In the genomic region with DNA sequence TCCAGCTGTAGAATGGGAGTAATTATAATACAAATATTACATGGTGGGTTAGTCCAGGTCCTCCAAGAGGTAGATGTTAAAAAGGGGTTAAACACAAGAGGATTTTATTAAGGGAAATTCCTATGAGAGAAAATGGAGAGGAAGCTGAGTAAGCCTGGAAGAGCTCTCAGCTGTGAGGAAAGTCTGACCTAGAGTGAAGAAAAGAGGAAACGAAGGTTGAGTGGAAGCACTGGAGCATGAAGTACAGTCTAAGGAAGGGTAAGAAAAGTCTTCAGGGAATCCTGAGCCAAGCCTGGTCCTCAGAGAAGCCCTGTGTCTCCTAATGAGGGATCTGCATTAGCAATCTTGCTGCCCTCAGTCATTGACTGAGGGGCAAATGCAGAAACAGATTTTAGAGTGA, we compare ENCODE assay signal across 16 cellular contexts.
DNase-seq lines count a peak whose midpoint lies in the region; ATAC-seq lines count a peak whose summit lies in the region.
"Had no signal": no experiment of that assay in that cellular context is flagged by ENCODE, and none has a peak within 500 bp of the region (broad histone marks: within the 10 kb centered on the region; RNA-seq: fewer than 3 reads in every experiment).

No MANE protein-coding gene starts in this region.

- no peak overlapping the region for H3K4me3 Mint-ChIP-seq in activated CD4-positive, alpha-beta T cell treated with anti-CD3 and anti-CD28 coated beads, Interleukin-2, amount 10 ng/mL, durations not matched to agents 7 days and 5 days
- H3K4me3 Mint-ChIP-seq: activated naive CD4-positive, alpha-beta T cell treated with anti-CD3 and anti-CD28 coated beads, Interleukin-2, amount 50 U/mL, for 24 hours; stimulated activated naive CD8-positive, alpha-beta T cell treated with anti-CD3 and anti-CD28 coated beads, Interleukin-15, Interleukin-2, amounts not matched to agents 100 ng/mL and 50 ng/mL, for 24 hours had no signal

- H3K9me3 ChIP-seq in HAP-1: no peaks in the 10 kb centered on the region
- H3K9me3 ChIP-seq: gastrocnemius medialis had no signal

- H3K36me3 Mint-ChIP-seq in activated CD4-positive, alpha-beta T cell treated with anti-CD3 and anti-CD28 coated beads, Interleukin-2, amount 10 ng/mL, durations not matched to agents 7 days and 5 days (ENCODE audit: low read depth): no peaks in the 10 kb centered on the region
- H3K36me3 Mint-ChIP-seq: activated naive CD4-positive, alpha-beta T cell treated with anti-CD3 and anti-CD28 coated beads, Interleukin-2, amount 50 U/mL, for 24 hours had no signal

- CTCF ChIA-PET in activated CD4-positive, alpha-beta T cell treated with anti-CD3 and anti-CD28 coated beads, Interleukin-2, amount 10 ng/mL, durations not matched to agents 7 days and 5 days (lab: Charles Lee): no interaction called here

- H3K27me3 Mint-ChIP-seq in activated CD4-positive, alpha-beta T cell treated with anti-CD3 and anti-CD28 coated beads, Interleukin-2, amount 10 ng/mL, durations not matched to agents 7 days and 5 days: no peaks in the 10 kb centered on the region
- H3K27me3 Mint-ChIP-seq: activated naive CD4-positive, alpha-beta T cell treated with anti-CD3 and anti-CD28 coated beads, Interleukin-2, amount 50 U/mL, for 24 hours; stimulated activated naive CD8-positive, alpha-beta T cell treated with anti-CD3 and anti-CD28 coated beads, Interleukin-15, Interleukin-2, amounts not matched to agents 100 ng/mL and 50 ng/mL, for 24 hours had no signal

- H3K4me1 Mint-ChIP-seq in activated CD4-positive, alpha-beta T cell treated with anti-CD3 and anti-CD28 coated beads, Interleukin-2, amount 10 ng/mL, durations not matched to agents 7 days and 5 days: no peaks in the 10 kb centered on the region
- H3K4me1 Mint-ChIP-seq: activated naive CD4-positive, alpha-beta T cell treated with anti-CD3 and anti-CD28 coated beads, Interleukin-2, amount 50 U/mL, for 24 hours had no signal

- POLR2A ChIA-PET in activated CD4-positive, alpha-beta T cell treated with anti-CD3 and anti-CD28 coated beads, Interleukin-2, amount 10 ng/mL, durations not matched to agents 7 days and 5 days (lab: Charles Lee): no interaction called here

- H3K4me3 ChIP-seq in HAP-1: no peak overlapping the region
- H3K4me3 ChIP-seq: gastrocnemius medialis, lung had no signal

- DNase-seq in ACHN (peak; percentile 2), SKM-1 (lab: John Stamatoyannopoulos, UW; ENCODE audit: unreplicated experiment) (peak; percentile 24), globus pallidus (ENCODE audit: low spot score) (no peak), pons (ENCODE audit: low spot score) (no peak), HAP-1 (ENCODE audit: low spot score in 2 of 2) (no peak)
- DNase-seq in activated CD4-positive, alpha-beta T cell treated with anti-CD3 and anti-CD28 coated beads, Interleukin-2, amount 10 ng/mL, durations not matched to agents 7 days and 5 days: no peak
- DNase-seq: activated CD4-positive, alpha-beta T cell treated with anti-CD3 and anti-CD28 coated beads, Interleukin-2, amount 50 U/mL, for 4 hours; gastrocnemius medialis; NCI-H748 treated with DMSO at 0.1 percent for 48 hours; stimulated activated CD4-positive, alpha-beta T cell treated with anti-CD3 and anti-CD28 coated beads, Interleukin-2, amount 100 ng/mL, for 48 hours had no signal

- no peaks in the 10 kb centered on the region for H3K4me1 ChIP-seq in HAP-1
- H3K4me1 ChIP-seq: gastrocnemius medialis, parathyroid adenoma had no signal

- no peaks in the 10 kb centered on the region for H3K36me3 ChIP-seq in HAP-1 (replicated peaks)
- H3K36me3 ChIP-seq: gastrocnemius medialis had no signal

- H3K9me3 Mint-ChIP-seq in activated CD4-positive, alpha-beta T cell treated with anti-CD3 and anti-CD28 coated beads, Interleukin-2, amount 10 ng/mL, durations not matched to agents 7 days and 5 days: peaks cover 3% of the 10 kb centered on the region
- H3K9me3 Mint-ChIP-seq: stimulated activated naive CD8-positive, alpha-beta T cell treated with anti-CD3 and anti-CD28 coated beads, Interleukin-15, Interleukin-2, amounts not matched to agents 100 ng/mL and 50 ng/mL, for 24 hours had no signal

- no peaks in the 10 kb centered on the region for H3K27me3 ChIP-seq in HAP-1 (ENCODE audit: low read depth)
- H3K27me3 ChIP-seq: gastrocnemius medialis had no signal

- in situ Hi-C loops in ACHN (cut with HindIII; ENCODE audit: low pct_ligation_motif_present, low pct_unique_long_range_greater_than_20kb, low sequenced_read_pairs): no loop called here
- in situ Hi-C loops in HAP-1 (cut with MboI; ENCODE audit: low sequenced_read_pairs): no loop called here

- no peak overlapping the region for H3K27ac Mint-ChIP-seq in activated CD4-positive, alpha-beta T cell treated with anti-CD3 and anti-CD28 coated beads, Interleukin-2, amount 10 ng/mL, durations not matched to agents 7 days and 5 days
- H3K27ac Mint-ChIP-seq: activated naive CD4-positive, alpha-beta T cell treated with anti-CD3 and anti-CD28 coated beads, Interleukin-2, amount 50 U/mL, for 24 hours; stimulated activated naive CD8-positive, alpha-beta T cell treated with anti-CD3 and anti-CD28 coated beads, Interleukin-15, Interleukin-2, amounts not matched to agents 100 ng/mL and 50 ng/mL, for 24 hours had no signal

- peak; percentile 64 for ATAC-seq in GM19455 (IDR thresholded peaks at IDR 0.05; ENCODE audit: unreplicated experiment)
- peak; percentile 55 for ATAC-seq in HG03066 (IDR thresholded peaks at IDR 0.05; ENCODE audit: low read depth, unreplicated experiment)
- ATAC-seq: gastrocnemius medialis had no signal

Comparison
In these comparisons a context has a peak if more than half of its experiments do, and no peak if none do; other contexts are left out.
1. DNase-seq: peak in ACHN (single experiment) and SKM-1 (single experiment); none in globus pallidus (single experiment), pons (single experiment), HAP-1 (0 of 2) and activated CD4-positive, alpha-beta T cell treated with anti-CD3 and anti-CD28 coated beads, Interleukin-2, amount 10 ng/mL, durations not matched to agents 7 days and 5 days (single experiment).